Comparison of ENCODE assay signal across 8 cellular contexts in the genomic region with DNA sequence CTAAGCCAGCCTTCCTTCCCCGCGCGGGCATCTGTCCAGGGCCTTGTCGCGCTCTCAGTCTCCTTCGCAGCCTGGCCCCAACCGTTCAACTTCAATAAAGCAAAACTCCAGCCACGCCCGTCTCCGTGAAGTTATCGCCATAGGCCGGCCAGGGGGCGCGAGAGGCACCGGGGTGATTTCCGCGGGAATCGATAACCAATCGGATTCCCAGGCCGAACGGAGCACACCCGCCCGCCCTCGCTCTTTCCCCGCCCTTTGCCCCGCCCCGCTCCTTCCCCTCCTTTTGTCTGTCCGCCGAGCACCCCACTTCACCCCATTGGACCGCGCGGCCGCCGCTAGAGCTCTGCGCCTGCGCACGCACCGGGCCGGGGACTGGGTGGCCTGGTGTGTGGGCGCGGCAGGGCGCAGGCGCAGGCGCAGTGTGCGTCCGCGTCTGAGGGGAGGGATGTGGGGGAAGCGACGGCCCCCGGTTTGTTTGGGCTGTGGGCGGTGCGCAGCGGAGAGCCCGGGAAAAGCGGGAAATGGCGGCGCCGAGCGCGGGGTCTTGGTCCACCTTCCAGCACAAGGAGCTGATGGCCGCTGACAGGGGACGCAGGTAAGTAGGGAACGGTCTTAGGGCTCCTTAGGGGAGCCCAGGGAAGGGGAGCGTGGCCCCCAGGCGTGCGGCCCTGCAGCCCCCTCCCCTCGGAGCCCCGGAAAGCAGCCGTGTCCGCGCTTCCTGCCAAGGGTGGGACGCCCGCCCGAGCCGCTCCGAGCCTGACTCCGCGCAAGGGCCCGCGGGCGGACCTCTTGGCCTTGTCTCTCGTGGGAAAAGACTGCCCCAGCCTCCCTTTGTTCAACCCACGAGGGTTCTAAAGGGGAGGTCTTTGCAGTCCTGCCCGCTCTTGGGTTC. TPM values are rescaled to one million over a fixed set of nuclear protein-coding genes. Genes with fewer than 3 reads are reported as not detected.
DNase-seq lines count a peak whose midpoint lies in the region; ATAC-seq and TF ChIP-seq lines count a peak whose summit lies in the region.

A gene (plus strand): TSS at position 417 of the 892 bp plus-strand sequence. CDS start 105 bp downstream, at position 522.

- TF ChIP-seq CTCF in epithelial cell of esophagus (IDR thresholded peaks at IDR 0.05; ENCODE audit: insufficient read depth, low read depth, low read length, missing control alignments) = peak; percentile 31
- TF ChIP-seq CTCF in mucosa of descending colon (IDR thresholded peaks at IDR 0.05) = peak; percentile 43

- peaks cover 34 to 47% (median 41%) of the 10 kb centered on the region in 3 donors for H3K4me1 Mint-ChIP-seq in IgD-negative memory B cell

- H3K4me3 ChIP-seq in epithelial cell of esophagus (ENCODE audit: low read length) (peak within 1 kb of the TSS; percentile 80), mucosa of descending colon (peak within 1 kb of the TSS; percentile 82)

- no peaks in the 10 kb centered on the region for H3K27me3 Mint-ChIP-seq in IgD-negative memory B cell

- H3K9me3 ChIP-seq in mucosa of descending colon = no peaks in the 10 kb centered on the region

- H3K36me3 Mint-ChIP-seq in IgD-negative memory B cell = peaks cover 4% of the 10 kb centered on the region

- H3K4me1 ChIP-seq in mucosa of descending colon (ENCODE audit: low read depth) = peaks cover 47% of the 10 kb centered on the region

- peak within 1 kb of the TSS; percentile 97 to 98 (median 98) for H3K4me3 Mint-ChIP-seq in IgD-negative memory B cell

- no peaks in the 10 kb centered on the region for H3K9me3 Mint-ChIP-seq in IgD-negative memory B cell

- DNase-seq in DMS153 (lab: John Stamatoyannopoulos, UW) = peak; percentile 98
- DNase-seq in OCI-M1 (lab: John Stamatoyannopoulos, UW) = peak; percentile 92
- peak; percentile 99 for DNase-seq in activated T-cell treated with anti-CD3 and anti-CD28 coated beads for 24 hours (ENCODE audit: low read depth)
- DNase-seq in epithelial cell of esophagus (ENCODE audit: low read depth) = peak; percentile 97
- peak; percentile 98 to 99 (median 99) for DNase-seq in mucosa of descending colon
- peak; percentile 97 to 98 for DNase-seq in stimulated activated CD8-positive, alpha-beta memory T cell treated with anti-CD3 and anti-CD28 coated beads, Interleukin-4, amount 100 ng/mL, for 1 hour (ENCODE audit: low read depth in 2 of 2, low spot score in 1 of 2)

- intact Hi-C loops in mucosa of descending colon (cut with DNase I, micrococcal nuclease) = no loop called here

- ATAC-seq in GM21576 (IDR thresholded peaks at IDR 0.05; ENCODE audit: unreplicated experiment) (peak; percentile 85), mucosa of descending colon (peak; percentile 84)

- H3K36me3 ChIP-seq in mucosa of descending colon (ENCODE audit: low read depth) = no peaks in the 10 kb centered on the region

- peak within 1 kb of the TSS; percentile 50 to 97 (median 95) for H3K27ac Mint-ChIP-seq in IgD-negative memory B cell

RNA-seq across cellular contexts. Expression of the gene that starts here (rescaled TPM):
- polyA plus RNA-seq in IgD-negative memory B cell = 23.7 TPM
- total RNA-seq in mucosa of descending colon = 10 to 100 TPM; 26.1 to 39.5 (median 33.4) TPM

Comparison
In these comparisons a context has a peak if more than half of its experiments do, and no peak if none do; other contexts are left out.
1. Peak in every context shown above with its lines: DNase-seq, ATAC-seq and H3K4me3 ChIP-seq.